ENCODE assay signal across 9 cellular contexts in genomic region chr1:75725861-75726361, GRCh38. TPM values are rescaled to one million over a fixed set of nuclear protein-coding genes. Genes with fewer than 3 reads are reported as not detected.
DNase-seq lines count a peak whose midpoint lies in the region; ATAC-seq lines count a peak whose summit lies in the region.
"Had no signal": no experiment of that assay in that cellular context is flagged by ENCODE, and none has a peak within 500 bp of the region (broad histone marks: within the 10 kb centered on the region; RNA-seq: fewer than 3 reads in every experiment).

No MANE protein-coding gene starts in this region.

- H3K27ac ChIP-seq in naive thymus-derived CD4-positive, alpha-beta T cell (ENCODE audit: low read depth, low read length), result peak overlapping the region; percentile 89
- H3K27ac ChIP-seq: neutrophil had no signal

- peaks cover 28% of the 10 kb centered on the region for H3K4me1 Mint-ChIP-seq in central memory CD8-positive, alpha-beta T cell
- H3K4me1 Mint-ChIP-seq in naive thymus-derived CD4-positive, alpha-beta T cell, result peaks cover 24 to 62% (median 51%) of the 10 kb centered on the region in 7 donors

- H3K9me3 Mint-ChIP-seq in central memory CD8-positive, alpha-beta T cell, result no peaks in the 10 kb centered on the region
- H3K9me3 Mint-ChIP-seq in naive thymus-derived CD4-positive, alpha-beta T cell, result no peaks in the 10 kb centered on the region

- no peaks in the 10 kb centered on the region for H3K9me3 ChIP-seq in naive thymus-derived CD4-positive, alpha-beta T cell (ENCODE audit: control insufficient read depth in 2 of 3, low read length in 3 of 3)
- H3K9me3 ChIP-seq: neutrophil had no signal

- no peak for ATAC-seq in central memory CD8-positive, alpha-beta T cell (replicated peaks; ENCODE audit: extremely low read depth, poor library complexity, severe bottlenecking)
- ATAC-seq in naive thymus-derived CD4-positive, alpha-beta T cell, result no peak
- ATAC-seq in GM18909 (IDR thresholded peaks at IDR 0.05; ENCODE audit: poor library complexity, unreplicated experiment), result no peak

- intact Hi-C loops in naive thymus-derived CD4-positive, alpha-beta T cell (cut with micrococcal nuclease), result loop anchor here (2.0 to 10.0 kb wide), 6 partner anchors 21 to 1957 kb away; partner anchors contain the start of genes FPGT (in 1 of the 2), LRRIQ3 (in 1 of the 2), ST6GALNAC3 (in 1 of the 2) and ZZZ3 (in 1 of the 2)

- POLR2A ChIA-PET in naive thymus-derived CD4-positive, alpha-beta T cell (lab: Charles Lee), result no interaction called here

- H3K4me3 ChIP-seq in naive thymus-derived CD4-positive, alpha-beta T cell (ENCODE audit: low read length), result no peak overlapping the region

- no peaks in the 10 kb centered on the region for H3K27me3 ChIP-seq in naive thymus-derived CD4-positive, alpha-beta T cell (ENCODE audit: control insufficient read depth in 2 of 2, insufficient read depth in 2 of 2, low read length in 2 of 2)
- H3K27me3 ChIP-seq: neutrophil had no signal

- peaks cover 5 to 12% of the 10 kb centered on the region in 2 donors for H3K4me1 ChIP-seq in naive thymus-derived CD4-positive, alpha-beta T cell (ENCODE audit: control insufficient read depth in 2 of 2, insufficient read depth in 2 of 2, low read length in 2 of 2)

- H3K27me3 Mint-ChIP-seq in central memory CD8-positive, alpha-beta T cell, result no peaks in the 10 kb centered on the region
- no peaks in the 10 kb centered on the region for H3K27me3 Mint-ChIP-seq in naive thymus-derived CD4-positive, alpha-beta T cell

- peaks cover 7% of the 10 kb centered on the region for H3K36me3 Mint-ChIP-seq in central memory CD8-positive, alpha-beta T cell (ENCODE audit: insufficient read depth)
- H3K36me3 Mint-ChIP-seq in naive thymus-derived CD4-positive, alpha-beta T cell, result peaks cover 0 to 8% (median 2%) of the 10 kb centered on the region in 5 donors

- peak overlapping the region; percentile 98 for H3K4me3 Mint-ChIP-seq in central memory CD8-positive, alpha-beta T cell
- H3K4me3 Mint-ChIP-seq in naive thymus-derived CD4-positive, alpha-beta T cell, result peak overlapping the region; percentile 94 to 100 (median 98)

- H3K27ac Mint-ChIP-seq in central memory CD8-positive, alpha-beta T cell (ENCODE audit: low read depth), result no peak overlapping the region
- peak overlapping the region in 5 of 9 donors; percentile 67 to 99 (median 94) for H3K27ac Mint-ChIP-seq in naive thymus-derived CD4-positive, alpha-beta T cell

- peak; percentile 36 for DNase-seq in COR-L47 (lab: John Stamatoyannopoulos, UW)
- DNase-seq in Kasumi-1 (lab: John Stamatoyannopoulos, UW), result peak; percentile 20 to 24
- no peak for DNase-seq in central memory CD8-positive, alpha-beta T cell (ENCODE audit: low spot score in 2 of 2)
- no peak for DNase-seq in naive thymus-derived CD4-positive, alpha-beta T cell
- DNase-seq in islet precursor cell, result no peak
- no peak for DNase-seq in activated CD4-positive, alpha-beta T cell treated with anti-CD3 and anti-CD28 coated beads for 1 hour
- DNase-seq in NCI-H2107 (lab: John Stamatoyannopoulos, UW), result no peak

- CTCF ChIA-PET in naive thymus-derived CD4-positive, alpha-beta T cell (lab: Charles Lee), result interaction anchor here (0.6 kb wide), 1 partner anchor 36 kb away, joined by 3 read pairs; no protein-coding TSS in a partner anchor

- H3K36me3 ChIP-seq in naive thymus-derived CD4-positive, alpha-beta T cell (ENCODE audit: control insufficient read depth in 2 of 3, insufficient read depth in 3 of 3, low read length in 3 of 3), result peaks cover 0 to 9% (median 0%) of the 10 kb centered on the region in 3 experiments
- H3K36me3 ChIP-seq: neutrophil had no signal

RNA-seq across cellular contexts. Expression of gene ACADM, which starts 1.4 kb away (rescaled TPM):
- total RNA-seq in naive thymus-derived CD4-positive, alpha-beta T cell, result 10 to 100 TPM; 11.1 to 36.4 (median 32.9) TPM
- 10 to 100 TPM; 54.5 to 67.0 TPM for polyA plus RNA-seq in naive thymus-derived CD4-positive, alpha-beta T cell

Comparison
In these comparisons a context has a peak if more than half of its experiments do, and no peak if none do; other contexts are left out.
1. DNase-seq: peak in COR-L47 (single experiment) and Kasumi-1 (2 of 2); none in central memory CD8-positive, alpha-beta T cell (0 of 2), naive thymus-derived CD4-positive, alpha-beta T cell (0 of 9), islet precursor cell (single experiment), activated CD4-positive, alpha-beta T cell treated with anti-CD3 and anti-CD28 coated beads for 1 hour (single experiment) and NCI-H2107 (single experiment).